ENCODE assay signal across 18 cellular contexts in the genomic region with DNA sequence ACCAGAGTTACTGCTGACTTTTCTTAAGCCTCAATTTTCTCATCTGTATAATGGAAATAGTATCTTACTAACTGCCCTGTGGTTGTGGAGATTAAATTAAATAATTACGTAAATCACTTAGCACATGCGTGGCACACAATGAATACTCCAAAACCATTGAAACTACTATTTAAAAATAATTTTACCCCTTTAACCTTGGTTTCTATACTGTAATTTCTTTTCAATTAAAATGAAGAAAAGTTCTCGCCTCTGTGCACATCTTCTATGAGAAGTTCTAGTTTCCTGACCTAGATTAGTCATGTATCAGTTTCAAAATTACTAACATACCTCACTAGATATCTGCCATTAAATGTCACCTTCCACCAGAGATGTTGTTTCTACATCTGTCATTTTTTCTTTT. TPM values are rescaled to one million over a fixed set of nuclear protein-coding genes. Genes with fewer than 3 reads are reported as not detected.
DNase-seq lines count a peak whose midpoint lies in the region; ATAC-seq, FAIRE-seq and TF ChIP-seq lines count a peak whose summit lies in the region.
"Had no signal": no experiment of that assay in that cellular context is flagged by ENCODE, and none has a peak within 500 bp of the region (broad histone marks: within the 10 kb centered on the region; RNA-seq: fewer than 3 reads in every experiment).

No MANE protein-coding gene starts in this region.

- WGBS in pancreas, 2 donors = 96 to 97% methylated on average over 3 of the region's 3 CpGs
- 90 to 98% methylated on average over 3 of the region's 3 CpGs for WGBS in heart right ventricle, 2 donors

- peak overlapping the region; percentile 26 for H3K4me2 ChIP-seq in OCI-LY3 (ENCODE audit: low read length)

- FAIRE-seq in pancreas (lab: Jason Lieb, UNC) = no peak

- H3K9me3 ChIP-seq in OCI-LY3 (ENCODE audit: insufficient read depth, low read length) (no peaks in the 10 kb centered on the region), pancreas (no peaks in the 10 kb centered on the region), heart right ventricle (peaks cover 0 to 2% (median 0%) of the 10 kb centered on the region in 11 donors)

- H3K27ac ChIP-seq in OCI-LY3 (ENCODE audit: low read length) (no peak overlapping the region), pancreas (no peak overlapping the region), heart right ventricle (no peak overlapping the region)
- H3K27ac ChIP-seq: parathyroid adenoma had no signal

- peak; percentile 88 for ATAC-seq in GM18867 (IDR thresholded peaks at IDR 0.05; ENCODE audit: unreplicated experiment)
- peak; percentile 86 for ATAC-seq in GM21447 (IDR thresholded peaks at IDR 0.05; ENCODE audit: unreplicated experiment)
- ATAC-seq in HG03045 (IDR thresholded peaks at IDR 0.05; ENCODE audit: unreplicated experiment) = peak; percentile 65
- ATAC-seq in SK-N-SH treated with all-trans-retinoic acid at 6 μM for 48 hours = no peak
- no peak for ATAC-seq in pancreas
- no peak for ATAC-seq in heart right ventricle
- ATAC-seq: CD8-positive, alpha-beta T cell had no signal

- H3K9ac ChIP-seq in OCI-LY3 (ENCODE audit: low read length) = no peak overlapping the region
- H3K9ac ChIP-seq: parathyroid adenoma had no signal

- no peak for DNase-seq in NCI-H2227 (lab: John Stamatoyannopoulos, UW; ENCODE audit: unreplicated experiment)
- DNase-seq in pancreas = no peak
- no peak for DNase-seq in heart right ventricle
- DNase-seq: activated CD4-positive, alpha-beta T cell treated with anti-CD3 and anti-CD28 coated beads for 4 hours; activated naive CD4-positive, alpha-beta T cell treated with anti-CD3 and anti-CD28 coated beads for 36 hours; CD8-positive, alpha-beta T cell; central memory CD4-positive, alpha-beta T cell; erythroblast; GF-D8; NCI-H1694; stimulated activated CD4-positive, alpha-beta T cell treated with anti-CD3 and anti-CD28 coated beads, Interleukin-1b, Interleukin-23, amount 100 ng/mL, for 48 hours; stimulated activated naive CD4-positive, alpha-beta T cell had no signal

- H3K4me3 ChIP-seq in OCI-LY3 (ENCODE audit: low read length) = no peak overlapping the region
- H3K4me3 ChIP-seq in pancreas = no peak overlapping the region
- no peak overlapping the region for H3K4me3 ChIP-seq in heart right ventricle

- H2AFZ ChIP-seq in OCI-LY3 (ENCODE audit: low read depth, low read length) = no peak overlapping the region
- H2AFZ ChIP-seq: parathyroid adenoma had no signal

- H3K27me3 ChIP-seq in OCI-LY3 (ENCODE audit: low read depth, low read length) = no peaks in the 10 kb centered on the region
- H3K27me3 ChIP-seq in pancreas = no peaks in the 10 kb centered on the region
- H3K27me3 ChIP-seq in heart right ventricle = peaks cover 11 to 40% (median 32%) of the 10 kb centered on the region in 7 donors

- H3K36me3 ChIP-seq in OCI-LY3 (replicated peaks; ENCODE audit: low read depth, low read length) = no peaks in the 10 kb centered on the region
- H3K36me3 ChIP-seq in pancreas = no peaks in the 10 kb centered on the region
- no peaks in the 10 kb centered on the region for H3K36me3 ChIP-seq in heart right ventricle

- no peaks in the 10 kb centered on the region for H3K79me2 ChIP-seq in OCI-LY3 (ENCODE audit: low read length)
- H3K79me2 ChIP-seq: parathyroid adenoma had no signal

- TF ChIP-seq CTCF in OCI-LY3 (IDR thresholded peaks at IDR 0.05; ENCODE audit: low read depth, low read length) (no peak), pancreas (IDR thresholded peaks at IDR 0.05) (no peak), heart right ventricle (IDR thresholded peaks at IDR 0.05) (no peak)

- no peaks in the 10 kb centered on the region for H4K20me1 ChIP-seq in OCI-LY3 (ENCODE audit: insufficient read depth, low read length)

- intact Hi-C loops in pancreas (cut with DNase I) = no loop called here
- intact Hi-C loops in heart right ventricle (cut with DNase I) = no loop called here

- peaks cover 10% of the 10 kb centered on the region for H3K4me1 ChIP-seq in OCI-LY3 (ENCODE audit: low read length)
- peaks cover 0 to 5% (median 0%) of the 10 kb centered on the region in 3 donors for H3K4me1 ChIP-seq in pancreas
- H3K4me1 ChIP-seq in heart right ventricle = peaks cover 0 to 7% (median 0%) of the 10 kb centered on the region in 9 donors
- H3K4me1 ChIP-seq: parathyroid adenoma had no signal

TF ChIP-seq in SK-N-SH treated with all-trans-retinoic acid at 6 μM for 48 hours, 23 proteins besides CTCF, POLR2A, EP300 and RAD21:
- TF ChIP-seq ZFP3 (CRISPR knock-in tag; IDR thresholded peaks at IDR 0.05) (no peak), ESRRG (CRISPR knock-in tag; IDR thresholded peaks at IDR 0.05) (no peak), ZNF70 (CRISPR knock-in tag; IDR thresholded peaks at IDR 0.05) (no peak), GLIS3 (CRISPR knock-in tag; IDR thresholded peaks at IDR 0.05) (no peak), ZNF565 (CRISPR knock-in tag; conservative IDR thresholded peaks at IDR 0.05; ENCODE audit: low read depth) (no peak), RARB (CRISPR knock-in tag; IDR thresholded peaks at IDR 0.05) (no peak), ISL1 (CRISPR knock-in tag; IDR thresholded peaks at IDR 0.05) (no peak), PPARA (CRISPR knock-in tag; IDR thresholded peaks at IDR 0.05; ENCODE audit: borderline replicate concordance) (no peak)
- TF ChIP-seq, protein P1, sequence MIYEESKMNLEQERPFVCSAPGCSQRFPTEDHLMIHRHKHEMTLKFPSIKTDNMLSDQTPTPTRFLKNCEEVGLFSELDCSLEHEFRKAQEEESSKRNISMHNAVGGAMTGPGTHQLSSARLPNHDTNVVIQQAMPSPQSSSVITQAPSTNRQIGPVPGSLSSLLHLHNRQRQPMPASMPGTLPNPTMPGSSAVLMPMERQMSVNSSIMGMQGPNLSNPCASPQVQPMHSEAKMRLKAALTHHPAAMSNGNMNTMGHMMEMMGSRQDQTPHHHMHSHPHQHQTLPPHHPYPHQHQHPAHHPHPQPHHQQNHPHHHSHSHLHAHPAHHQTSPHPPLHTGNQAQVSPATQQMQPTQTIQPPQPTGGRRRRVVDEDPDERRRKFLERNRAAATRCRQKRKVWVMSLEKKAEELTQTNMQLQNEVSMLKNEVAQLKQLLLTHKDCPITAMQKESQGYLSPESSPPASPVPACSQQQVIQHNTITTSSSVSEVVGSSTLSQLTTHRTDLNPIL (CRISPR knock-in tag; IDR thresholded peaks at IDR 0.05; ENCODE audit: low read depth) = no peak
- TF ChIP-seq, protein P2, sequence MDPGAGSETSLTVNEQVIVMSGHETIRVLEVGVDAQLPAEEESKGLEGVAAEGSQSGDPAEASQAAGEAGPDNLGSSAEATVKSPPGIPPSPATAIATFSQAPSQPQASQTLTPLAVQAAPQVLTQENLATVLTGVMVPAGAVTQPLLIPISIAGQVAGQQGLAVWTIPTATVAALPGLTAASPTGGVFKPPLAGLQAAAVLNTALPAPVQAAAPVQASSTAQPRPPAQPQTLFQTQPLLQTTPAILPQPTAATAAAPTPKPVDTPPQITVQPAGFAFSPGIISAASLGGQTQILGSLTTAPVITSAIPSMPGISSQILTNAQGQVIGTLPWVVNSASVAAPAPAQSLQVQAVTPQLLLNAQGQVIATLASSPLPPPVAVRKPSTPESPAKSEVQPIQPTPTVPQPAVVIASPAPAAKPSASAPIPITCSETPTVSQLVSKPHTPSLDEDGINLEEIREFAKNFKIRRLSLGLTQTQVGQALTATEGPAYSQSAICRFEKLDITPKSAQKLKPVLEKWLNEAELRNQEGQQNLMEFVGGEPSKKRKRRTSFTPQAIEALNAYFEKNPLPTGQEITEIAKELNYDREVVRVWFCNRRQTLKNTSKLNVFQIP (CRISPR knock-in tag; IDR thresholded peaks at IDR 0.05; ENCODE audit: borderline replicate concordance, low read depth) = no peak
- TF ChIP-seq, protein P3, sequence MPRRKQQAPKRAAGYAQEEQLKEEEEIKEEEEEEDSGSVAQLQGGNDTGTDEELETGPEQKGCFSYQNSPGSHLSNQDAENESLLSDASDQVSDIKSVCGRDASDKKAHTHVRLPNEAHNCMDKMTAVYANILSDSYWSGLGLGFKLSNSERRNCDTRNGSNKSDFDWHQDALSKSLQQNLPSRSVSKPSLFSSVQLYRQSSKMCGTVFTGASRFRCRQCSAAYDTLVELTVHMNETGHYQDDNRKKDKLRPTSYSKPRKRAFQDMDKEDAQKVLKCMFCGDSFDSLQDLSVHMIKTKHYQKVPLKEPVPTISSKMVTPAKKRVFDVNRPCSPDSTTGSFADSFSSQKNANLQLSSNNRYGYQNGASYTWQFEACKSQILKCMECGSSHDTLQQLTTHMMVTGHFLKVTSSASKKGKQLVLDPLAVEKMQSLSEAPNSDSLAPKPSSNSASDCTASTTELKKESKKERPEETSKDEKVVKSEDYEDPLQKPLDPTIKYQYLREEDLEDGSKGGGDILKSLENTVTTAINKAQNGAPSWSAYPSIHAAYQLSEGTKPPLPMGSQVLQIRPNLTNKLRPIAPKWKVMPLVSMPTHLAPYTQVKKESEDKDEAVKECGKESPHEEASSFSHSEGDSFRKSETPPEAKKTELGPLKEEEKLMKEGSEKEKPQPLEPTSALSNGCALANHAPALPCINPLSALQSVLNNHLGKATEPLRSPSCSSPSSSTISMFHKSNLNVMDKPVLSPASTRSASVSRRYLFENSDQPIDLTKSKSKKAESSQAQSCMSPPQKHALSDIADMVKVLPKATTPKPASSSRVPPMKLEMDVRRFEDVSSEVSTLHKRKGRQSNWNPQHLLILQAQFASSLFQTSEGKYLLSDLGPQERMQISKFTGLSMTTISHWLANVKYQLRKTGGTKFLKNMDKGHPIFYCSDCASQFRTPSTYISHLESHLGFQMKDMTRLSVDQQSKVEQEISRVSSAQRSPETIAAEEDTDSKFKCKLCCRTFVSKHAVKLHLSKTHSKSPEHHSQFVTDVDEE (CRISPR knock-in tag; IDR thresholded peaks at IDR 0.05) = no peak

RNA-seq across cellular contexts. Expression of a gene that starts 5.7 kb away (rescaled TPM):
- total RNA-seq in pancreas = 1 to 10 TPM in 1 of 6 donors, under 1 TPM in 5; 0.18 to 1.0 (median 0.39) TPM
- under 1 TPM; 0.19 to 0.33 TPM for polyA plus RNA-seq in pancreas
- not detected for total RNA-seq in heart right ventricle
- polyA plus RNA-seq in heart right ventricle = not detected
- total RNA-seq: activated naive CD4-positive, alpha-beta T cell treated with anti-CD3 and anti-CD28 coated beads for 36 hours; CD8-positive, alpha-beta T cell had no signal

Comparison
In these comparisons a context has a peak if more than half of its experiments do, and no peak if none do; other contexts are left out.
1. ATAC-seq: peak in GM18867 (single experiment), GM21447 (single experiment) and HG03045 (single experiment); none in SK-N-SH treated with all-trans-retinoic acid at 6 μM for 48 hours (single experiment), pancreas (0 of 4) and heart right ventricle (0 of 8).